1 cellular context compared by ENCODE assay signal in genomic region chr16:86222965-86223551, GRCh38.
TF ChIP-seq lines count a peak whose summit lies in the region.

No MANE protein-coding gene starts in this region.

TF ChIP-seq in HEK293, 187 proteins besides CTCF, POLR2A, EP300 and RAD21 (continued from another document and continues in another):
- TF ChIP-seq, protein P1, sequence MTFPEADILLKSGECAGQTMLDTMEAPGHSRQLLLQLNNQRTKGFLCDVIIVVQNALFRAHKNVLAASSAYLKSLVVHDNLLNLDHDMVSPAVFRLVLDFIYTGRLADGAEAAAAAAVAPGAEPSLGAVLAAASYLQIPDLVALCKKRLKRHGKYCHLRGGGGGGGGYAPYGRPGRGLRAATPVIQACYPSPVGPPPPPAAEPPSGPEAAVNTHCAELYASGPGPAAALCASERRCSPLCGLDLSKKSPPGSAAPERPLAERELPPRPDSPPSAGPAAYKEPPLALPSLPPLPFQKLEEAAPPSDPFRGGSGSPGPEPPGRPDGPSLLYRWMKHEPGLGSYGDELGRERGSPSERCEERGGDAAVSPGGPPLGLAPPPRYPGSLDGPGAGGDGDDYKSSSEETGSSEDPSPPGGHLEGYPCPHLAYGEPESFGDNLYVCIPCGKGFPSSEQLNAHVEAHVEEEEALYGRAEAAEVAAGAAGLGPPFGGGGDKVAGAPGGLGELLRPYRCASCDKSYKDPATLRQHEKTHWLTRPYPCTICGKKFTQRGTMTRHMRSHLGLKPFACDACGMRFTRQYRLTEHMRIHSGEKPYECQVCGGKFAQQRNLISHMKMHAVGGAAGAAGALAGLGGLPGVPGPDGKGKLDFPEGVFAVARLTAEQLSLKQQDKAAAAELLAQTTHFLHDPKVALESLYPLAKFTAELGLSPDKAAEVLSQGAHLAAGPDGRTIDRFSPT (tag by site-specific recombination; IDR thresholded peaks at IDR 0.05) = no peak
- TF ChIP-seq KLF8 (tag by site-specific recombination; IDR thresholded peaks at IDR 0.05) = no peak
- TF ChIP-seq ZNF561 (tag by site-specific recombination; IDR thresholded peaks at IDR 0.05; ENCODE audit: borderline replicate concordance) = no peak
- no peak for TF ChIP-seq ZNF248 (tag by site-specific recombination; IDR thresholded peaks at IDR 0.05)
- TF ChIP-seq ZNF558 (tag by site-specific recombination; IDR thresholded peaks at IDR 0.05) = no peak; the same call in 1 of the 2 replicates
- TF ChIP-seq HOXD13 (CRISPR knock-in tag; IDR thresholded peaks at IDR 0.05; ENCODE audit: borderline replicate concordance) = no peak
- no peak for TF ChIP-seq ZNF76 (tag by site-specific recombination; IDR thresholded peaks at IDR 0.05; ENCODE audit: borderline replicate concordance, low read depth)
- no peak for TF ChIP-seq ZNF23 (tag by site-specific recombination; IDR thresholded peaks at IDR 0.05; ENCODE audit: borderline replicate concordance)
- no peak for TF ChIP-seq ZBTB20 (tag by site-specific recombination; IDR thresholded peaks at IDR 0.05)
- no peak for TF ChIP-seq ZNF664 (tag by site-specific recombination; IDR thresholded peaks at IDR 0.05)
- TF ChIP-seq YY2 (tag by site-specific recombination; IDR thresholded peaks at IDR 0.05) = no peak
- TF ChIP-seq SP7 (tag by site-specific recombination; IDR thresholded peaks at IDR 0.05) = peak; percentile 90
- TF ChIP-seq ZNF548 (tag by site-specific recombination; IDR thresholded peaks at IDR 0.05) = no peak
- no peak for TF ChIP-seq ZNF121 (tag by site-specific recombination; IDR thresholded peaks at IDR 0.05)
- TF ChIP-seq ZNF404 (tag by site-specific recombination; IDR thresholded peaks at IDR 0.05) = no peak
- no peak for TF ChIP-seq ZNF645 (tag by site-specific recombination; IDR thresholded peaks at IDR 0.05)
- no peak for TF ChIP-seq ZNF391 (tag by site-specific recombination; IDR thresholded peaks at IDR 0.05; ENCODE audit: borderline replicate concordance, low read depth)
- no peak for TF ChIP-seq ZNF530 (tag by site-specific recombination; IDR thresholded peaks at IDR 0.05; ENCODE audit: low read depth)
- TF ChIP-seq ZNF426 (tag by site-specific recombination; IDR thresholded peaks at IDR 0.05) = no peak
- no peak for TF ChIP-seq ZFP41 (tag by site-specific recombination; IDR thresholded peaks at IDR 0.05; ENCODE audit: borderline replicate concordance)
- TF ChIP-seq, protein P2, sequence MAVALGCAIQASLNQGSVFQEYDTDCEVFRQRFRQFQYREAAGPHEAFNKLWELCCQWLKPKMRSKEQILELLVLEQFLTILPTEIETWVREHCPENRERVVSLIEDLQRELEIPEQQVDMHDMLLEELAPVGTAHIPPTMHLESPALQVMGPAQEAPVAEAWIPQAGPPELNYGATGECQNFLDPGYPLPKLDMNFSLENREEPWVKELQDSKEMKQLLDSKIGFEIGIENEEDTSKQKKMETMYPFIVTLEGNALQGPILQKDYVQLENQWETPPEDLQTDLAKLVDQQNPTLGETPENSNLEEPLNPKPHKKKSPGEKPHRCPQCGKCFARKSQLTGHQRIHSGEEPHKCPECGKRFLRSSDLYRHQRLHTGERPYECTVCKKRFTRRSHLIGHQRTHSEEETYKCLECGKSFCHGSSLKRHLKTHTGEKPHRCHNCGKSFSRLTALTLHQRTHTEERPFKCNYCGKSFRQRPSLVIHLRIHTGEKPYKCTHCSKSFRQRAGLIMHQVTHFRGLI (tag by site-specific recombination; IDR thresholded peaks at IDR 0.05) = peak; percentile 11; the same call in 1 of the 2 replicates
- peak; percentile 61; the same call in 1 of the 2 replicates for TF ChIP-seq OVOL3 (tag by site-specific recombination; IDR thresholded peaks at IDR 0.05)
- TF ChIP-seq WT1 (tag by site-specific recombination; IDR thresholded peaks at IDR 0.05) = peak; percentile 37; the same call in 1 of the 2 replicates
- no peak for TF ChIP-seq SCRT2 (tag by site-specific recombination; IDR thresholded peaks at IDR 0.05)
- no peak for TF ChIP-seq ZNF37A (tag by site-specific recombination; IDR thresholded peaks at IDR 0.05)
- TF ChIP-seq ZNF239 (tag by site-specific recombination; IDR thresholded peaks at IDR 0.05) = no peak
- no peak for TF ChIP-seq ZSCAN4 (tag by site-specific recombination; IDR thresholded peaks at IDR 0.05)
- no peak for TF ChIP-seq ZNF133 (tag by site-specific recombination; IDR thresholded peaks at IDR 0.05)
- TF ChIP-seq ZNF704 (tag by site-specific recombination; IDR thresholded peaks at IDR 0.05) = no peak
- no peak for TF ChIP-seq ZNF266 (tag by site-specific recombination; IDR thresholded peaks at IDR 0.05; ENCODE audit: low read depth)
- 0 out of 2 replicates have a peak, but pooled peaks have one; percentile 49 for TF ChIP-seq ZNF24 (tag by site-specific recombination; IDR thresholded peaks at IDR 0.05)
- no peak for TF ChIP-seq ZNF596 (tag by site-specific recombination; IDR thresholded peaks at IDR 0.05)
- TF ChIP-seq ZFHX2 (tag by site-specific recombination; conservative IDR thresholded peaks at IDR 0.05) = no peak
- TF ChIP-seq ZBTB17 (tag by site-specific recombination; IDR thresholded peaks at IDR 0.05) = peak; percentile 52
- TF ChIP-seq ZNF26 (tag by site-specific recombination; IDR thresholded peaks at IDR 0.05) = no peak
- TF ChIP-seq ZNF280C (tag by site-specific recombination; IDR thresholded peaks at IDR 0.05) = no peak
- TF ChIP-seq PRDM4 (tag by site-specific recombination; IDR thresholded peaks at IDR 0.05) = 0 out of 2 replicates have a peak, but pooled peaks have one; percentile 32
- peak; percentile 69 for TF ChIP-seq OSR2 (tag by site-specific recombination; IDR thresholded peaks at IDR 0.05)
- no peak for TF ChIP-seq MZF1 (tag by site-specific recombination; IDR thresholded peaks at IDR 0.05; ENCODE audit: borderline replicate concordance)
- no peak for TF ChIP-seq ZNF416 (tag by site-specific recombination; IDR thresholded peaks at IDR 0.05)
- TF ChIP-seq ZNF549 (tag by site-specific recombination; IDR thresholded peaks at IDR 0.05) = no peak
- TF ChIP-seq, protein P3, sequence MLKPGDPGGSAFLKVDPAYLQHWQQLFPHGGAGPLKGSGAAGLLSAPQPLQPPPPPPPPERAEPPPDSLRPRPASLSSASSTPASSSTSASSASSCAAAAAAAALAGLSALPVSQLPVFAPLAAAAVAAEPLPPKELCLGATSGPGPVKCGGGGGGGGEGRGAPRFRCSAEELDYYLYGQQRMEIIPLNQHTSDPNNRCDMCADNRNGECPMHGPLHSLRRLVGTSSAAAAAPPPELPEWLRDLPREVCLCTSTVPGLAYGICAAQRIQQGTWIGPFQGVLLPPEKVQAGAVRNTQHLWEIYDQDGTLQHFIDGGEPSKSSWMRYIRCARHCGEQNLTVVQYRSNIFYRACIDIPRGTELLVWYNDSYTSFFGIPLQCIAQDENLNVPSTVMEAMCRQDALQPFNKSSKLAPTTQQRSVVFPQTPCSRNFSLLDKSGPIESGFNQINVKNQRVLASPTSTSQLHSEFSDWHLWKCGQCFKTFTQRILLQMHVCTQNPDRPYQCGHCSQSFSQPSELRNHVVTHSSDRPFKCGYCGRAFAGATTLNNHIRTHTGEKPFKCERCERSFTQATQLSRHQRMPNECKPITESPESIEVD (tag by site-specific recombination; IDR thresholded peaks at IDR 0.05) = peak; percentile 96
- TF ChIP-seq, protein P4, sequence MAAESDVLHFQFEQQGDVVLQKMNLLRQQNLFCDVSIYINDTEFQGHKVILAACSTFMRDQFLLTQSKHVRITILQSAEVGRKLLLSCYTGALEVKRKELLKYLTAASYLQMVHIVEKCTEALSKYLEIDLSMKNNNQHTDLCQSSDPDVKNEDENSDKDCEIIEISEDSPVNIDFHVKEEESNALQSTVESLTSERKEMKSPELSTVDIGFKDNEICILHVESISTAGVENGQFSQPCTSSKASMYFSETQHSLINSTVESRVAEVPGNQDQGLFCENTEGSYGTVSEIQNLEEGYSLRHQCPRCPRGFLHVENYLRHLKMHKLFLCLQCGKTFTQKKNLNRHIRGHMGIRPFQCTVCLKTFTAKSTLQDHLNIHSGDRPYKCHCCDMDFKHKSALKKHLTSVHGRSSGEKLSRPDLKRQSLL (tag by site-specific recombination; IDR thresholded peaks at IDR 0.05) = peak; percentile 61; the same call in 1 of the 2 replicates
- TF ChIP-seq TCF7L2 (IDR thresholded peaks at IDR 0.05; ENCODE audit: borderline replicate concordance, low read depth, low read length) = no peak
- no peak for TF ChIP-seq ZNF354C (tag by site-specific recombination; IDR thresholded peaks at IDR 0.05; ENCODE audit: borderline replicate concordance, low read depth)
- TF ChIP-seq, protein P5, sequence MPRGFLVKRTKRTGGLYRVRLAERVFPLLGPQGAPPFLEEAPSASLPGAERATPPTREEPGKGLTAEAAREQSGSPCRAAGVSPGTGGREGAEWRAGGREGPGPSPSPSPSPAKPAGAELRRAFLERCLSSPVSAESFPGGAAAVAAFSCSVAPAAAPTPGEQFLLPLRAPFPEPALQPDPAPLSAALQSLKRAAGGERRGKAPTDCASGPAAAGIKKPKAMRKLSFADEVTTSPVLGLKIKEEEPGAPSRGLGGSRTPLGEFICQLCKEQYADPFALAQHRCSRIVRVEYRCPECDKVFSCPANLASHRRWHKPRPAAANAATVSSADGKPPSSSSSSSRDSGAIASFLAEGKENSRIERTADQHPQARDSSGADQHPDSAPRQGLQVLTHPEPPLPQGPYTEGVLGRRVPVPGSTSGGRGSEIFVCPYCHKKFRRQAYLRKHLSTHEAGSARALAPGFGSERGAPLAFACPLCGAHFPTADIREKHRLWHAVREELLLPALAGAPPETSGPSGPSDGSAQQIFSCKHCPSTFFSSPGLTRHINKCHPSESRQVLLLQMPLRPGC (tag by site-specific recombination; IDR thresholded peaks at IDR 0.05) = peak; percentile 70
- no peak for TF ChIP-seq ZNF16 (tag by site-specific recombination; IDR thresholded peaks at IDR 0.05; ENCODE audit: low read depth)
- TF ChIP-seq ZFP37 (tag by site-specific recombination; IDR thresholded peaks at IDR 0.05) = no peak
